In the genomic region with DNA sequence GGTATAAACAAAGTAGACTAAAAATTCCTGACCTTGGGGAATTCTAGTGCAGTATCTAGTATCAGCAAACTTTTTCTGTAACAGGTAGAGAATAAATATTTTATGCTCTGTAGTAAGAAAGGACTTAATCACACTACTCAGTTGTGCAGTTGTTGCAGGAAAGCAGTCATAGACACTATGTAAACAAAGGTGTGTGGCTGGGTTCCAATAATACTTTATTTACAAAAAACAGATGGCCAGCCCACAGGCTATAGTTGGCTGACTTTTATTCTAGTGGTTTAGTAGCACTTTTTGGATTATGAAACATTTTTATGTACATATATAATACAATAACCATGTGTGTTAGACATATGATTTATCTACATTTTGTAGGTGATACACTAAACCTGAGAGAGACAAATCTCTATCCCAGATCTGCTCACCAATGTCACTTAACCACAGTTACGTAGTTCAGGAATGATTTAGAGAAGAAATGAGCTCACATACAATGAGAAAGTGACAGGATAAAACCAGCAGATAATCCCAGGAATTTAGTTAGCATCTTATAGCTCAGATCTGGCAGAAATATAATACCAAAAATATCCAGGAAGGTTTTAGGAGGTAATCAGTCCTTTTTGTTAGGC, we compare ENCODE assay signal across 1 cellular context.
TF ChIP-seq lines count a peak whose summit lies in the region.

No MANE protein-coding gene starts in this region.

TF ChIP-seq in HepG2, 621 proteins besides CTCF, POLR2A, EP300 and RAD21:
- TF ChIP-seq IRF2 (CRISPR knock-in tag; IDR thresholded peaks at IDR 0.05) = no peak
- TF ChIP-seq ATF7-NPFF (CRISPR knock-in tag; IDR thresholded peaks at IDR 0.05; ENCODE audit: low read depth) = no peak
- TF ChIP-seq WIZ (CRISPR knock-in tag; IDR thresholded peaks at IDR 0.05) = no peak
- TF ChIP-seq CENPT (CRISPR knock-in tag; IDR thresholded peaks at IDR 0.05; ENCODE audit: low read depth) = no peak
- TF ChIP-seq ZNF549 (CRISPR knock-in tag; IDR thresholded peaks at IDR 0.05) = no peak
- no peak for TF ChIP-seq MTF1 (CRISPR knock-in tag; IDR thresholded peaks at IDR 0.05)
- no peak for TF ChIP-seq CHD4 (IDR thresholded peaks at IDR 0.05; ENCODE audit: borderline replicate concordance, low read length)
- TF ChIP-seq FIP1L1 (IDR thresholded peaks at IDR 0.05; ENCODE audit: borderline replicate concordance, insufficient read depth, low read depth, low read length) = no peak
- TF ChIP-seq HMGA1 (CRISPR knock-in tag; conservative IDR thresholded peaks at IDR 0.05) = no peak
- no peak for TF ChIP-seq SYNCRIP (IDR thresholded peaks at IDR 0.05; ENCODE audit: insufficient read depth, low read depth, low read length)
- no peak for TF ChIP-seq MEIS2 (CRISPR knock-in tag; IDR thresholded peaks at IDR 0.05)
- TF ChIP-seq, protein P1, sequence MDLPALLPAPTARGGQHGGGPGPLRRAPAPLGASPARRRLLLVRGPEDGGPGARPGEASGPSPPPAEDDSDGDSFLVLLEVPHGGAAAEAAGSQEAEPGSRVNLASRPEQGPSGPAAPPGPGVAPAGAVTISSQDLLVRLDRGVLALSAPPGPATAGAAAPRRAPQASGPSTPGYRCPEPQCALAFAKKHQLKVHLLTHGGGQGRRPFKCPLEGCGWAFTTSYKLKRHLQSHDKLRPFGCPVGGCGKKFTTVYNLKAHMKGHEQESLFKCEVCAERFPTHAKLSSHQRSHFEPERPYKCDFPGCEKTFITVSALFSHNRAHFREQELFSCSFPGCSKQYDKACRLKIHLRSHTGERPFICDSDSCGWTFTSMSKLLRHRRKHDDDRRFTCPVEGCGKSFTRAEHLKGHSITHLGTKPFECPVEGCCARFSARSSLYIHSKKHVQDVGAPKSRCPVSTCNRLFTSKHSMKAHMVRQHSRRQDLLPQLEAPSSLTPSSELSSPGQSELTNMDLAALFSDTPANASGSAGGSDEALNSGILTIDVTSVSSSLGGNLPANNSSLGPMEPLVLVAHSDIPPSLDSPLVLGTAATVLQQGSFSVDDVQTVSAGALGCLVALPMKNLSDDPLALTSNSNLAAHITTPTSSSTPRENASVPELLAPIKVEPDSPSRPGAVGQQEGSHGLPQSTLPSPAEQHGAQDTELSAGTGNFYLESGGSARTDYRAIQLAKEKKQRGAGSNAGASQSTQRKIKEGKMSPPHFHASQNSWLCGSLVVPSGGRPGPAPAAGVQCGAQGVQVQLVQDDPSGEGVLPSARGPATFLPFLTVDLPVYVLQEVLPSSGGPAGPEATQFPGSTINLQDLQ (CRISPR knock-in tag; IDR thresholded peaks at IDR 0.05) = no peak
- no peak for TF ChIP-seq ZMYM3 (CRISPR knock-in tag; IDR thresholded peaks at IDR 0.05)
- no peak for TF ChIP-seq FOXA1 (IDR thresholded peaks at IDR 0.05)
- peak; percentile 31; the same call in 1 of the 2 replicates for TF ChIP-seq FOXA1 (CRISPR knock-in tag; IDR thresholded peaks at IDR 0.05)
- no peak for TF ChIP-seq ZFP41 (CRISPR knock-in tag; IDR thresholded peaks at IDR 0.05; ENCODE audit: borderline replicate concordance)
- TF ChIP-seq SMAD1 (CRISPR knock-in tag; IDR thresholded peaks at IDR 0.05; ENCODE audit: borderline replicate concordance, low read depth) = no peak
- TF ChIP-seq MED13 (CRISPR knock-in tag; IDR thresholded peaks at IDR 0.05) = no peak
- TF ChIP-seq IKZF4 (CRISPR knock-in tag; IDR thresholded peaks at IDR 0.05; ENCODE audit: borderline replicate concordance, low read depth, not compliant biosample characterization) = no peak
- TF ChIP-seq, protein P2, sequence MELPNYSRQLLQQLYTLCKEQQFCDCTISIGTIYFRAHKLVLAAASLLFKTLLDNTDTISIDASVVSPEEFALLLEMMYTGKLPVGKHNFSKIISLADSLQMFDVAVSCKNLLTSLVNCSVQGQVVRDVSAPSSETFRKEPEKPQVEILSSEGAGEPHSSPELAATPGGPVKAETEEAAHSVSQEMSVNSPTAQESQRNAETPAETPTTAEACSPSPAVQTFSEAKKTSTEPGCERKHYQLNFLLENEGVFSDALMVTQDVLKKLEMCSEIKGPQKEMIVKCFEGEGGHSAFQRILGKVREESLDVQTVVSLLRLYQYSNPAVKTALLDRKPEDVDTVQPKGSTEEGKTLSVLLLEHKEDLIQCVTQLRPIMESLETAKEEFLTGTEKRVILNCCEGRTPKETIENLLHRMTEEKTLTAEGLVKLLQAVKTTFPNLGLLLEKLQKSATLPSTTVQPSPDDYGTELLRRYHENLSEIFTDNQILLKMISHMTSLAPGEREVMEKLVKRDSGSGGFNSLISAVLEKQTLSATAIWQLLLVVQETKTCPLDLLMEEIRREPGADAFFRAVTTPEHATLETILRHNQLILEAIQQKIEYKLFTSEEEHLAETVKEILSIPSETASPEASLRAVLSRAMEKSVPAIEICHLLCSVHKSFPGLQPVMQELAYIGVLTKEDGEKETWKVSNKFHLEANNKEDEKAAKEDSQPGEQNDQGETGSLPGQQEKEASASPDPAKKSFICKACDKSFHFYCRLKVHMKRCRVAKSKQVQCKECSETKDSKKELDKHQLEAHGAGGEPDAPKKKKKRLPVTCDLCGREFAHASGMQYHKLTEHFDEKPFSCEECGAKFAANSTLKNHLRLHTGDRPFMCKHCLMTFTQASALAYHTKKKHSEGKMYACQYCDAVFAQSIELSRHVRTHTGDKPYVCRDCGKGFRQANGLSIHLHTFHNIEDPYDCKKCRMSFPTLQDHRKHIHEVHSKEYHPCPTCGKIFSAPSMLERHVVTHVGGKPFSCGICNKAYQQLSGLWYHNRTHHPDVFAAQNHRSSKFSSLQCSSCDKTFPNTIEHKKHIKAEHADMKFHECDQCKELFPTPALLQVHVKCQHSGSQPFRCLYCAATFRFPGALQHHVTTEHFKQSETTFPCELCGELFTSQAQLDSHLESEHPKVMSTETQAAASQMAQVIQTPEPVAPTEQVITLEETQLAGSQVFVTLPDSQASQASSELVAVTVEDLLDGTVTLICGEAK (IDR thresholded peaks at IDR 0.05) = peak; percentile 60
- TF ChIP-seq, protein P2 (CRISPR knock-in tag; IDR thresholded peaks at IDR 0.05) = peak; percentile 95; the same call in 1 of the 2 replicates
- peak; percentile 41; the same call in 1 of the 2 replicates for TF ChIP-seq FOXA3 (CRISPR knock-in tag; IDR thresholded peaks at IDR 0.05)
- no peak for TF ChIP-seq ZNF235 (CRISPR knock-in tag; IDR thresholded peaks at IDR 0.05; ENCODE audit: borderline replicate concordance)
- no peak for TF ChIP-seq ZNF296 (CRISPR knock-in tag; conservative IDR thresholded peaks at IDR 0.05)
- TF ChIP-seq RBM22 (optimal IDR thresholded peaks at IDR 0.05; ENCODE audit: low read length) = no peak
